Comparison of ENCODE assay signal across 26 cellular contexts in genomic region chr18:48065601-48065995, GRCh38.
A peak's percentile ranks its signal among the peaks of the same experiment; 100 is the strongest.
DNase-seq lines count a peak whose midpoint lies in the region; FAIRE-seq and TF ChIP-seq lines count a peak whose summit lies in the region.
"Had no signal": no experiment of that assay in that cellular context is flagged by ENCODE, and none has a peak within 500 bp of the region (broad histone marks: within the 10 kb centered on the region; RNA-seq: fewer than 3 reads in every experiment).

No MANE protein-coding gene starts in this region.

- intact Hi-C loops in esophagus squamous epithelium (cut with DNase I) = no loop called here
- intact Hi-C loops in thyroid gland (cut with DNase I) = no loop called here

- H3K27me3 ChIP-seq in esophagus squamous epithelium (no peaks in the 10 kb centered on the region), thyroid gland (no peaks in the 10 kb centered on the region), GM23248 (replicated peaks; ENCODE audit: insufficient read depth) (no peaks in the 10 kb centered on the region), small intestine (ENCODE audit: control insufficient read depth in 2 of 2, insufficient read depth in 2 of 2, low read length in 2 of 2) (no peaks in the 10 kb centered on the region)
- H3K27me3 ChIP-seq: BLaER1 treated with 17β-estradiol and CSF1 and Interleukin-3, amounts not matched to agents 10 nM and 100 nM; heart left ventricle; Peyer's patch had no signal

- H3K9ac ChIP-seq in GM23248 = no peak overlapping the region
- H3K9ac ChIP-seq: BLaER1 treated with 17β-estradiol and CSF1 and Interleukin-3, amounts not matched to agents 10 nM and 100 nM had no signal

- TF ChIP-seq CTCF in esophagus squamous epithelium (IDR thresholded peaks at IDR 0.05) (no peak), thyroid gland (IDR thresholded peaks at IDR 0.05) (no peak)

- TF ChIP-seq POLR2A in esophagus squamous epithelium (IDR thresholded peaks at IDR 0.05) = no peak
- no peak for TF ChIP-seq POLR2A in thyroid gland (IDR thresholded peaks at IDR 0.05)

- DNase-seq in activated effector memory CD4-positive, alpha-beta T cell treated with anti-CD3 and anti-CD28 coated beads, Interleukin-2, amount 50 U/mL, for 16 hours = peak; percentile 50
- DNase-seq in activated effector memory CD4-positive, alpha-beta T cell treated with Interleukin-2 at 50 U/mL for 16 hours = no peak
- peak; percentile 99 for DNase-seq in SKM-1 treated with dmso at 0.1 percent for 144 hours (lab: John Stamatoyannopoulos, UW; ENCODE audit: unreplicated experiment)
- DNase-seq in esophagus squamous epithelium (lab: John Stamatoyannopoulos, UW) = no peak
- peak; percentile 47 to 49 for DNase-seq in thyroid gland
- DNase-seq in activated T-cell treated with anti-CD3 and anti-CD28 coated beads, Interleukin-2, amount 50 U/mL, for 1 hour = no peak
- DNase-seq in GM23248 = no peak
- no peak for DNase-seq in small intestine
- DNase-seq: activated CD4-positive, CD25-positive, alpha-beta regulatory T cell; activated naive CD4-positive, alpha-beta T cell treated with Interleukin-2 at 50 U/mL for 16 hours; activated T-cell treated with anti-CD3 and anti-CD28 coated beads, Interleukin-2, amount 50 U/mL, for 72 hours; erythroblast; foreskin fibroblast; HCEC 1CT; heart left ventricle; kidney; midbrain; MM.1S; naive thymus-derived CD4-positive, alpha-beta T cell; NCI-H146; NCI-H69; Peyer's patch; SHP77; substantia nigra; T-helper 9 cell had no signal

- in situ Hi-C loops in GM23248 (cut with MboI) = no loop called here

- no peaks in the 10 kb centered on the region for H3K9me2 ChIP-seq in GM23248 (ENCODE audit: insufficient read depth)

- H3F3A ChIP-seq in GM23248 (ENCODE audit: insufficient read depth) = no peaks in the 10 kb centered on the region

- no peaks in the 10 kb centered on the region for H3K79me2 ChIP-seq in GM23248 (ENCODE audit: insufficient read depth)

- H3K27ac ChIP-seq in esophagus squamous epithelium (peak overlapping the region; percentile 80 to 92 (median 86)), thyroid gland (peak overlapping the region; percentile 59 to 75 (median 60)), GM23248 (no peak overlapping the region), small intestine (ENCODE audit: low read depth in 1 of 2, low read length in 1 of 2) (no peak overlapping the region)
- H3K27ac ChIP-seq: BLaER1 treated with 17β-estradiol and CSF1 and Interleukin-3, amounts not matched to agents 10 nM and 100 nM; heart left ventricle; Peyer's patch had no signal

- FAIRE-seq in small intestine (lab: Jason Lieb, UNC) = no peak
- FAIRE-seq: kidney had no signal

- H2AFZ ChIP-seq in GM23248 = no peak overlapping the region

- H4K20me1 ChIP-seq in GM23248 (ENCODE audit: insufficient read depth) = no peaks in the 10 kb centered on the region
- H4K20me1 ChIP-seq: BLaER1 treated with 17β-estradiol and CSF1 and Interleukin-3, amounts not matched to agents 10 nM and 100 nM had no signal

- H3K4me3 ChIP-seq in esophagus squamous epithelium (no peak overlapping the region), thyroid gland (replicated peaks in 1 of 3) (no peak overlapping the region), GM23248 (no peak overlapping the region), small intestine (ENCODE audit: low read depth in 1 of 2, low read length in 2 of 2) (no peak overlapping the region)
- H3K4me3 ChIP-seq: BLaER1 treated with 17β-estradiol and CSF1 and Interleukin-3, amounts not matched to agents 10 nM and 100 nM; heart left ventricle; Peyer's patch had no signal

- no peaks in the 10 kb centered on the region for H3K9me3 ChIP-seq in esophagus squamous epithelium
- H3K9me3 ChIP-seq in thyroid gland = no peaks in the 10 kb centered on the region
- no peaks in the 10 kb centered on the region for H3K9me3 ChIP-seq in GM23248 (ENCODE audit: low read depth)
- H3K9me3 ChIP-seq in small intestine (ENCODE audit: control insufficient read depth, low read depth) = no peaks in the 10 kb centered on the region
- H3K9me3 ChIP-seq: BLaER1 treated with 17β-estradiol and CSF1 and Interleukin-3, amounts not matched to agents 10 nM and 100 nM; heart left ventricle; Peyer's patch had no signal

- no peak overlapping the region for H3K4me2 ChIP-seq in GM23248 (ENCODE audit: unreplicated experiment)
- H3K4me2 ChIP-seq: BLaER1 treated with 17β-estradiol and CSF1 and Interleukin-3, amounts not matched to agents 10 nM and 100 nM had no signal

- H3K4me1 ChIP-seq in esophagus squamous epithelium (peaks cover 26 to 99% (median 46%) of the 10 kb centered on the region in 3 donors), thyroid gland (peaks cover 26 to 33% of the 10 kb centered on the region in 2 donors), GM23248 (ENCODE audit: insufficient read depth) (no peaks in the 10 kb centered on the region), small intestine (ENCODE audit: control insufficient read depth in 2 of 2, insufficient read depth in 1 of 2, low read depth in 1 of 2, low read length in 1 of 2) (peaks cover 0 to 3% of the 10 kb centered on the region in 2 donors)
- H3K4me1 ChIP-seq: BLaER1 treated with 17β-estradiol and CSF1 and Interleukin-3, amounts not matched to agents 10 nM and 100 nM; heart left ventricle had no signal

- 33 to 50% methylated on average over 1 of the region's 3 CpGs for WGBS in esophagus squamous epithelium, 2 donors
- WGBS in thyroid gland, 2 donors = 31 to 71% methylated on average over 1 to 3 of the region's 3 CpGs
- 50 to 66% methylated on average over 3 of the region's 3 CpGs for WGBS in GM23248 (ENCODE audit: low coverage in 1 of 2, low lambda C conversion rate in 2 of 2, missing lambda C conversion rate in 2 of 2), 2 experiments
- 75 to 77% (median 76%) methylated on average over 3 of the region's 3 CpGs for WGBS in small intestine, 3 donors

- peaks cover 0 to 18% (median 0%) of the 10 kb centered on the region in 3 donors for H3K36me3 ChIP-seq in esophagus squamous epithelium
- H3K36me3 ChIP-seq in thyroid gland = no peaks in the 10 kb centered on the region
- no peaks in the 10 kb centered on the region for H3K36me3 ChIP-seq in GM23248 (ENCODE audit: low read depth)
- no peaks in the 10 kb centered on the region for H3K36me3 ChIP-seq in small intestine (ENCODE audit: control insufficient read depth in 2 of 2, insufficient read depth in 2 of 2, low read length in 2 of 2)
- H3K36me3 ChIP-seq: BLaER1 treated with 17β-estradiol and CSF1 and Interleukin-3, amounts not matched to agents 10 nM and 100 nM; heart left ventricle; Peyer's patch had no signal

Comparison
In these comparisons a context has a peak if more than half of its experiments do, and no peak if none do; other contexts are left out.
1. DNase-seq: peak in activated effector memory CD4-positive, alpha-beta T cell treated with anti-CD3 and anti-CD28 coated beads, Interleukin-2, amount 50 U/mL, for 16 hours (single experiment), SKM-1 treated with dmso at 0.1 percent for 144 hours (single experiment) and thyroid gland (2 of 2); none in activated effector memory CD4-positive, alpha-beta T cell treated with Interleukin-2 at 50 U/mL for 16 hours (single experiment), esophagus squamous epithelium (single experiment), activated T-cell treated with anti-CD3 and anti-CD28 coated beads, Interleukin-2, amount 50 U/mL, for 1 hour (single experiment), GM23248 (single experiment) and small intestine (single experiment).
2. H3K27ac ChIP-seq: peak in esophagus squamous epithelium (4 of 4) and thyroid gland (3 of 3); none in GM23248 (single experiment) and small intestine (0 of 2).